In genomic region chr2:66073166-66073565, GRCh38 we compare ENCODE assay signal across 24 cellular contexts.
"Had no signal": no experiment of that assay in that cellular context is flagged by ENCODE, and none has a peak within 500 bp of the region (broad histone marks: within the 10 kb centered on the region; RNA-seq: fewer than 3 reads in every experiment).

No MANE protein-coding gene starts in this region.

- H3K9me3 Mint-ChIP-seq: effector memory CD8-positive, alpha-beta T cell; endodermal cell; mesothelial cell of epicardium had no signal

- H3K9me3 ChIP-seq: esophagus squamous epithelium, gastrocnemius medialis, heart right ventricle, lower lobe of right lung, mucosa of descending colon had no signal

- H3K4me3 Mint-ChIP-seq: effector memory CD8-positive, alpha-beta T cell; endodermal cell; mesothelial cell of epicardium had no signal

- DNase-seq: dermis blood vessel endothelial cell; dorsolateral prefrontal cortex; effector CD4-positive, alpha-beta T cell; effector memory CD8-positive, alpha-beta T cell; endodermal cell; erythroblast; esophagus squamous epithelium; foreskin fibroblast; foreskin melanocyte; gastrocnemius medialis; glutamatergic neuron; head of caudate nucleus; heart right ventricle; hippocampal formation; left cardiac atrium; left ventricle myocardium superior; lower lobe of right lung; mesenchymal stem cell; mucosa of descending colon had no signal

- H3K36me3 ChIP-seq: esophagus squamous epithelium, gastrocnemius medialis, heart right ventricle, lower lobe of right lung had no signal

- H3K27ac ChIP-seq: coronary artery, dorsolateral prefrontal cortex, epithelial cell of prostate, esophagus squamous epithelium, gastrocnemius medialis, heart right ventricle, lower lobe of right lung had no signal

- H3K27me3 ChIP-seq: dorsolateral prefrontal cortex, esophagus squamous epithelium, gastrocnemius medialis had no signal

- H3K4me3 ChIP-seq: coronary artery, dorsolateral prefrontal cortex, esophagus squamous epithelium, gastrocnemius medialis, heart right ventricle, lower lobe of right lung, mucosa of descending colon had no signal

- ATAC-seq: effector memory CD8-positive, alpha-beta T cell; esophagus mucosa; gastrocnemius medialis; heart right ventricle; left cardiac atrium; left lobe of liver; left ventricle myocardium superior; lower lobe of right lung; mucosa of descending colon had no signal

- H3K27ac Mint-ChIP-seq: effector memory CD8-positive, alpha-beta T cell; endodermal cell; mesothelial cell of epicardium had no signal

- H3K27me3 Mint-ChIP-seq: effector memory CD8-positive, alpha-beta T cell had no signal

- H3K36me3 Mint-ChIP-seq: mesothelial cell of epicardium had no signal

- H3K4me1 ChIP-seq: gastrocnemius medialis, heart right ventricle, lower lobe of right lung had no signal
